Comparison of ENCODE assay signal across 8 cellular contexts in the genomic region with DNA sequence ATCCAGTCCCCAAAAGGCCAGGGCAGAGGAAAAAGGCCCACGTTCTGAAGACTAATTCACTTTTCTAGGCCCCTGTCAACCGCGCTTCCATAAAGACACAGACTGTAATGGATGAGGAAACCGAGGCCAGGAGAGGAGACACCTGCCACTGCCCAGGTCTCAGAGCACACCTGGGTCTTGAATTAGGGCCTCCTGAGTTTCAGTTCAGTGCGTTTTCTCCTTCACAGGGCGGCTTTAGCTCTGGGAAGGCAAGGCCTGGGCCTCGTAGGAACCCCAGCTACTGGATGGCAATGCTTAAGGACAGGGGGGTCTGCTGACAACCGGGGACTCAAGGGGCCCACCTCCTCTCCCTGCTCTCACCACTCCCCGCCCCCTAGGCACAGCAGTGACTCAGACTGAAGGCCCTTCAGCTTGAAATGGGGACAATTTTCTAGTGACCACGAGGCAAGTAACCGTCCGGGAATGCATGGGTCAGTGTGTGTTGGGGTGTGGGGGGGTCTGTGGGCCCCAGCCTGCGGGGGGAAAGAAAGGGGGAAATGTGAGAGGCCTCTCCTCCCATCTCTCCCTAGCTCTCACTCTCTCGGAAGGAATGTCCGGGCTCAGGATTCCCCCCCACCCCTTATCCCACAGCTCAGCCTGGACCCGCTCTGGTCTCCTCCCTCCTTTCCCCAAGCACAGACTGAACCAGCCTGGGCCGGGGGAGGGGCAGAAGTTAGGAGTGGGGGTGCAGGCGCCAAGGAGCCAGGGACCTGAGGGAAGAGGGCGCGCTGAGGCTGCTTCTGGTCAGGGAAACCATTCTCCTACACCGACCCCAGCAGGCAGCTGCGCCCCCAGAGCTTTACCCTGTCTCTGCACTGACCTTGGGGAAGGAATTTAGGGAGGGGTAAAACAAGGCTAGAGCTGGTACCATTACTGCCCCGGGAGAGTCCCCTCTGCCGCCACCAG. TPM values are rescaled to one million over a fixed set of nuclear protein-coding genes. Genes with fewer than 3 reads are reported as not detected.
A peak's percentile ranks its signal among the peaks of the same experiment; 100 is the strongest.
DNase-seq lines count a peak whose midpoint lies in the region; ATAC-seq and TF ChIP-seq lines count a peak whose summit lies in the region.

No MANE protein-coding gene starts in this region.

- TF ChIP-seq CTCF in PC-3 (conservative IDR thresholded peaks at IDR 0.05; ENCODE audit: low read depth, low read length) = no peak
- no peak for TF ChIP-seq CTCF in esophagus muscularis mucosa (IDR thresholded peaks at IDR 0.05)

- BruUV-seq in PC-3 (replicated peaks; lab: Mats Ljungman, UMichigan) = no TSS peak

- TF ChIP-seq POLR2A in esophagus muscularis mucosa (IDR thresholded peaks at IDR 0.05; ENCODE audit: low read depth) = no peak

- H3K36me3 ChIP-seq in PC-3 (ENCODE audit: low read depth, low read length) (no peaks in the 10 kb centered on the region), esophagus muscularis mucosa (no peaks in the 10 kb centered on the region)

- ATAC-seq in PC-3 = peak; percentile 11
- ATAC-seq in HG03460 (IDR thresholded peaks at IDR 0.05; ENCODE audit: unreplicated experiment) = no peak

- H3K27me3 ChIP-seq in PC-3 (ENCODE audit: low read length) (no peaks in the 10 kb centered on the region), esophagus muscularis mucosa (peaks cover 0 to 10% (median 0%) of the 10 kb centered on the region in 4 donors)

- H4K20me1 ChIP-seq in PC-3 (ENCODE audit: low read length) = no peaks in the 10 kb centered on the region

- H3K4me2 ChIP-seq in PC-3 (ENCODE audit: low read length) = peak overlapping the region; percentile 37

- no peak overlapping the region for H3K9ac ChIP-seq in PC-3 (ENCODE audit: low read length)

- H3K27ac ChIP-seq in PC-3 (ENCODE audit: low read length) (0 out of 2 replicates have a peak overlapping the region, but pooled peaks have one; percentile 13), esophagus muscularis mucosa (replicated peaks in 1 of 4) (peak overlapping the region in 3 of 4 donors; percentile 13 to 70 (median 63))

- CTCF ChIA-PET in PC-3 (lab: Charles Lee) = no interaction called here

- no peaks in the 10 kb centered on the region for H3K9me2 ChIP-seq in PC-3 (replicated peaks; ENCODE audit: low read length)

- peaks cover 6% of the 10 kb centered on the region for H3F3A ChIP-seq in PC-3 (ENCODE audit: low read length, unreplicated experiment)

- H3K4me1 ChIP-seq in PC-3 (ENCODE audit: insufficient read depth, low read length) (peaks cover 52% of the 10 kb centered on the region), esophagus muscularis mucosa (peaks cover 45 to 64% (median 59%) of the 10 kb centered on the region in 4 donors)

- no peaks in the 10 kb centered on the region for H3K79me2 ChIP-seq in PC-3 (ENCODE audit: low read length)

- peak overlapping the region; percentile 46 for H2AFZ ChIP-seq in PC-3 (ENCODE audit: low read length)

- H3K9me3 ChIP-seq in PC-3 (ENCODE audit: low read length) (no peaks in the 10 kb centered on the region), esophagus muscularis mucosa (no peaks in the 10 kb centered on the region)

- H3K4me3 ChIP-seq in PC-3 (ENCODE audit: low read length) (no peak overlapping the region), esophagus muscularis mucosa (peak overlapping the region; percentile 56 to 71 (median 64))

- WGBS in esophagus muscularis mucosa = 53% methylated on average over 17 of the region's 24 CpGs

- POLR2A ChIA-PET in PC-3 (lab: Charles Lee; ENCODE audit: unreplicated experiment) = no interaction called here

- intact Hi-C loops in PC-3 (cut with micrococcal nuclease) = no loop called here
- intact Hi-C loops in esophagus muscularis mucosa (cut with DNase I) = no loop called here

- no peak for TF ChIP-seq EP300 in esophagus muscularis mucosa (IDR thresholded peaks at IDR 0.05)

- DNase-seq in EH (ENCODE audit: low read depth) (peak; percentile 100), PC-3 (peak; percentile 58), esophagus muscularis mucosa (ENCODE audit: extremely low spot score) (no peak), non-pigmented ciliary epithelial cell (ENCODE audit: low read depth) (peak; percentile 79), OCI-M2 (lab: John Stamatoyannopoulos, UW; ENCODE audit: unreplicated experiment) (no peak)
- DNase-seq in stimulated activated CD4-positive, alpha-beta T cell treated with anti-CD3 and anti-CD28 coated beads, Interleukin-2, amount 100 ng/mL, for 24 hours = no peak
- DNase-seq in stimulated activated CD4-positive, alpha-beta T cell treated with anti-CD3 and anti-CD28 coated beads, Interleukin-4, amount 100 ng/mL, for 1 hour = no peak

RNA-seq across cellular contexts. Expression of a gene that starts 17.2 kb away (rescaled TPM):
- total RNA-seq in PC-3 (2014; rRNA removed) (1.1 and 1.4 TPM in 2 replicates), esophagus muscularis mucosa (1 to 10 TPM; 1.3 to 8.7 (median 3.7) TPM)

RNA-seq across cellular contexts. Expression of a gene that starts 52.6 kb away (rescaled TPM):
- total RNA-seq in PC-3 (2014; rRNA removed) = 70.2 and 91.0 TPM in 2 replicates
- 10 to 100 TPM; 39.4 to 85.8 (median 55.4) TPM for total RNA-seq in esophagus muscularis mucosa

Comparison
In these comparisons a context has a peak if more than half of its experiments do, and no peak if none do; other contexts are left out.
1. DNase-seq: peak in EH (single experiment), PC-3 (single experiment) and non-pigmented ciliary epithelial cell (single experiment); none in esophagus muscularis mucosa (single experiment), stimulated activated CD4-positive, alpha-beta T cell treated with anti-CD3 and anti-CD28 coated beads, Interleukin-2, amount 100 ng/mL, for 24 hours (0 of 2), stimulated activated CD4-positive, alpha-beta T cell treated with anti-CD3 and anti-CD28 coated beads, Interleukin-4, amount 100 ng/mL, for 1 hour (single experiment) and OCI-M2 (single experiment).